8 cellular contexts compared by ENCODE assay signal in the genomic region with DNA sequence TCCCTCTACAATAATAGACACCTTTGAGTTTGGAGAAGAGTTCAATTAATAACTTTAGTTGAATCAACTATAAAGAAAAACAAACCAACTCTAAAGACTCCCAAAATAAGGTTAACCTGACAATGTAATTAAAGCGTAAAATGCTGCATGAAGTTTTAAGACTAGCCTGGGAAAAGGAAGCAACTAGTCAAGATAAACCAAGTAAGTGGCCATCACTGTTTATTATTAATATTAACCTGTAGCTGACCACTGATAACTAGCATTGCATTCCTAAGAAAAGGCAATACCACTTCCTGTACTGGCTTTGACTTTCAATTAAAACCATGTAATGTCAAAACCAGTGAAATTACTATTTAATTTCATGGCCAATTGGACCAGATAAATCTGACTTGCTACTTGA. TPM values are rescaled to one million over a fixed set of nuclear protein-coding genes. Genes with fewer than 3 reads are reported as not detected.
A peak's percentile ranks its signal among the peaks of the same experiment; 100 is the strongest.
DNase-seq lines count a peak whose midpoint lies in the region; ATAC-seq and TF ChIP-seq lines count a peak whose summit lies in the region.

No MANE protein-coding gene starts in this region.

- H3K9me3 ChIP-seq in HAP-1: no peaks in the 10 kb centered on the region
- no peaks in the 10 kb centered on the region for H3K9me3 ChIP-seq in hepatocyte (ENCODE audit: low read depth)

- TF ChIP-seq POLR2A in GM18505 (IDR thresholded peaks at IDR 0.05; ENCODE audit: borderline replicate concordance, extremely low read depth, insufficient read depth, insufficient read length): no peak

- H3K4me3 ChIP-seq in HAP-1 (peak overlapping the region; percentile 93), hepatocyte (peak overlapping the region; percentile 96), skin epidermis (peak overlapping the region; percentile 68 to 91 (median 80))

- ATAC-seq in GM18505 (IDR thresholded peaks at IDR 0.05; ENCODE audit: unreplicated experiment) (no peak), HG03175 (IDR thresholded peaks at IDR 0.05; ENCODE audit: unreplicated experiment) (no peak), HG03442 (IDR thresholded peaks at IDR 0.05; ENCODE audit: unreplicated experiment) (no peak)

- in situ Hi-C loops in HAP-1 (cut with MboI; ENCODE audit: low sequenced_read_pairs): no loop called here

- no peaks in the 10 kb centered on the region for H3K9me3 Mint-ChIP-seq in activated CD4-positive, alpha-beta memory T cell treated with anti-CD3 and anti-CD28 coated beads, Interleukin-2, amount 10 ng/mL, durations not matched to agents 7 days and 5 days

- POLR2A ChIA-PET in activated CD4-positive, alpha-beta memory T cell treated with anti-CD3 and anti-CD28 coated beads, Interleukin-2, amount 10 ng/mL, durations not matched to agents 7 days and 5 days (lab: Charles Lee): interaction anchor here (1.2 to 2.6 kb wide), 3 partner anchors 10 to 87 kb away, joined by 4 to 14 read pairs (median 4); no protein-coding TSS in a partner anchor

- no peak for TF ChIP-seq CTCF in hepatocyte (IDR thresholded peaks at IDR 0.05; ENCODE audit: poor library complexity)

- H3K27ac ChIP-seq in hepatocyte (peak overlapping the region; percentile 100), skin epidermis (peak overlapping the region in 8 of 21 experiments; percentile 24 to 100 (median 76))

- peak overlapping the region; percentile 68 for H3K27ac Mint-ChIP-seq in activated CD4-positive, alpha-beta memory T cell treated with anti-CD3 and anti-CD28 coated beads, Interleukin-2, amount 10 ng/mL, durations not matched to agents 7 days and 5 days

- peaks cover 9% of the 10 kb centered on the region for H3K4me1 ChIP-seq in HAP-1
- peaks cover 17% of the 10 kb centered on the region for H3K4me1 ChIP-seq in hepatocyte (ENCODE audit: insufficient read depth)

- no peaks in the 10 kb centered on the region for H3K9me2 ChIP-seq in hepatocyte (replicated peaks; ENCODE audit: insufficient read depth)

- CTCF ChIA-PET in activated CD4-positive, alpha-beta memory T cell treated with anti-CD3 and anti-CD28 coated beads, Interleukin-2, amount 10 ng/mL, durations not matched to agents 7 days and 5 days (lab: Charles Lee): interaction anchor here (0.9 to 4.9 kb wide), 6 partner anchors 10 to 98 kb away, joined by 3 to 87 read pairs (median 6); partner anchors contain the start of gene PIK3C2B

- H3K27me3 ChIP-seq in HAP-1 (ENCODE audit: low read depth): no peaks in the 10 kb centered on the region
- H3K27me3 ChIP-seq in hepatocyte: no peaks in the 10 kb centered on the region

- peaks cover 36% of the 10 kb centered on the region for H3K4me1 Mint-ChIP-seq in activated CD4-positive, alpha-beta memory T cell treated with anti-CD3 and anti-CD28 coated beads, Interleukin-2, amount 10 ng/mL, durations not matched to agents 7 days and 5 days

- 0% methylated on average over 1 of the region's 1 CpG for WGBS in hepatocyte (ENCODE audit: low lambda C conversion rate, missing lambda C conversion rate)

- H3K4me3 Mint-ChIP-seq in activated CD4-positive, alpha-beta memory T cell treated with anti-CD3 and anti-CD28 coated beads, Interleukin-2, amount 10 ng/mL, durations not matched to agents 7 days and 5 days: peak overlapping the region; percentile 98

- H3K4me2 ChIP-seq in hepatocyte: peak overlapping the region; percentile 81

- peaks cover 70% of the 10 kb centered on the region for H3K36me3 Mint-ChIP-seq in activated CD4-positive, alpha-beta memory T cell treated with anti-CD3 and anti-CD28 coated beads, Interleukin-2, amount 10 ng/mL, durations not matched to agents 7 days and 5 days (ENCODE audit: low read depth)

- no peak overlapping the region for H2AFZ ChIP-seq in hepatocyte

- DNase-seq in HAP-1 (ENCODE audit: low spot score in 2 of 2) (no peak), hepatocyte (ENCODE audit: low spot score) (no peak), HUDEP-2 (lab: John Stamatoyannopoulos, UW; ENCODE audit: unreplicated experiment in 76 of 76) (no peak)
- DNase-seq in activated CD4-positive, alpha-beta memory T cell treated with anti-CD3 and anti-CD28 coated beads, Interleukin-2, amount 10 ng/mL, durations not matched to agents 7 days and 5 days: no peak

- H3K36me3 ChIP-seq in HAP-1 (replicated peaks): peaks cover 36% of the 10 kb centered on the region
- peaks cover 5% of the 10 kb centered on the region for H3K36me3 ChIP-seq in hepatocyte (replicated peaks; ENCODE audit: insufficient read depth, low read depth)

- H4K20me1 ChIP-seq in hepatocyte (ENCODE audit: insufficient read depth, poor library complexity, severe bottlenecking): peaks cover 70% of the 10 kb centered on the region

- no peaks in the 10 kb centered on the region for H3K27me3 Mint-ChIP-seq in activated CD4-positive, alpha-beta memory T cell treated with anti-CD3 and anti-CD28 coated beads, Interleukin-2, amount 10 ng/mL, durations not matched to agents 7 days and 5 days

- peaks cover 86% of the 10 kb centered on the region for H3K79me2 ChIP-seq in hepatocyte

RNA-seq across cellular contexts. Expression of gene PPP1R15B, which starts 3.0 kb away (rescaled TPM):
- total RNA-seq in activated CD4-positive, alpha-beta memory T cell treated with anti-CD3 and anti-CD28 coated beads, Interleukin-2, amount 10 ng/mL, durations not matched to agents 7 days and 5 days: 10 to 100 TPM; 76.0 to 76.1 TPM
- 66.9 and 77.0 TPM in 2 replicates for total RNA-seq in hepatocyte
- polyA plus RNA-seq in hepatocyte: 31.2 and 34.0 TPM in 2 replicates

RNA-seq across cellular contexts. Expression of gene PLEKHA6, which starts 48.9 kb away (rescaled TPM):
- total RNA-seq in activated CD4-positive, alpha-beta memory T cell treated with anti-CD3 and anti-CD28 coated beads, Interleukin-2, amount 10 ng/mL, durations not matched to agents 7 days and 5 days: not detected
- 14.3 and 31.5 TPM in 2 replicates for total RNA-seq in hepatocyte
- 12.4 and 14.3 TPM in 2 replicates for polyA plus RNA-seq in hepatocyte

Comparison
In these comparisons a context has a peak if more than half of its experiments do, and no peak if none do; other contexts are left out.
1. RNA of gene PLEKHA6, which starts 48.9 kb away (total RNA-seq): 14.3 to 31.5 TPM in hepatocyte; not detected in activated CD4-positive, alpha-beta memory T cell treated with anti-CD3 and anti-CD28 coated beads, Interleukin-2, amount 10 ng/mL, durations not matched to agents 7 days and 5 days; every median in the first group is over 10 times any median in the second.
2. Peak in every context shown above with its lines, with median percentiles within 50 percentile points of each other: H3K4me3 ChIP-seq.